ENCODE assay signal across 1 cellular context in genomic region chr6:3664641-3665041, GRCh38.
TF ChIP-seq lines count a peak whose summit lies in the region.

No MANE protein-coding gene starts in this region.

TF ChIP-seq in HepG2, 621 proteins besides CTCF, POLR2A, EP300 and RAD21 (continued from another document):
- no peak for TF ChIP-seq PRDM10 (CRISPR knock-in tag; IDR thresholded peaks at IDR 0.05; ENCODE audit: low read depth)
